1 cellular context compared by ENCODE assay signal in the genomic region with DNA sequence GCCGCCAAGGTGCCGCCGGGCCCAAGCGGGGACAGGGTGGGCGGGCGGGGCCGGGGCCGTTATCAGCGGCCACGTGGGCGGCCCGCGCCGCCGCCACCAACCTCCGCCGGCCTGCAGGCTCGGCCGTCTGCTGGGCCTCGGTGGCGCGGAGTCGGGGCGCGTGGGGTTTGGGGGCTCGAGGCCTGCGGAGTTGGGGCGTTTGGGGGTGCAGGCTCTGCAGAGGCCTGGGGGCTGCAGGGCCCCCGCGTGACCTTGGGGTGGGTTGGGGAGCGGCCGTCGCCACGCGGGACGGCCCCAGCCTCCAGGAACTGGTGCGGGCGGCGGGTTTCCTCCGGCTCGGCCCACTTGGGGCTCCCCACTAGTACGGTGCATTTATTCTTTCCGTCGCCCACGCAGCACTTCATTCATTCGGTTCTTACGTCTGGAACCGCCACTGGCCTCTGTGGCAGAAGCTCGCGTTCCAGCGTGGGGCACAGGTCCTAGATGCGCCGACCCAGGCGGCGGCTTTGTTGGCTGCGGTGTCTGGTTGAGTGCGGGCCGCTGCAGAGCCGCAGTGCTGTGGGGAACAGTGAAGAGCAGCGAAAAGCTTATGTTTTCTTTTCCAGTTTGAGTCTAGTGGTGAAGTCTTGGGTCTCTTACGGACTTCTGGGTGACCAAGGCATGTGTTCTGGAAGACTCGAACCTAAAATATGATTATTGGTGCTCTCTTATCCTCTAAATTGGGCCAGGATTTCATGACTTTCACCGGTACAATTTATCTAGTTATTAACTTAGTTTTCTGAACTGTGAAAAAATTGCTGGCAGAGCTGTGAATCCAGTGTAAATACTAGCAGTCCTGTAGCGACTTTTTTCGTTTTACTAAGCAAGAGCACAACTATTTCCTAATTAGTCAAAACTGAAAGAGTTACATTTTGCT.
A peak's percentile ranks its signal among the peaks of the same experiment; 100 is the strongest.
TF ChIP-seq lines count a peak whose summit lies in the region.

No MANE protein-coding gene starts in this region.

TF ChIP-seq in HEK293, 187 proteins besides CTCF, POLR2A, EP300 and RAD21 (continued from another document):
- TF ChIP-seq, protein P1, sequence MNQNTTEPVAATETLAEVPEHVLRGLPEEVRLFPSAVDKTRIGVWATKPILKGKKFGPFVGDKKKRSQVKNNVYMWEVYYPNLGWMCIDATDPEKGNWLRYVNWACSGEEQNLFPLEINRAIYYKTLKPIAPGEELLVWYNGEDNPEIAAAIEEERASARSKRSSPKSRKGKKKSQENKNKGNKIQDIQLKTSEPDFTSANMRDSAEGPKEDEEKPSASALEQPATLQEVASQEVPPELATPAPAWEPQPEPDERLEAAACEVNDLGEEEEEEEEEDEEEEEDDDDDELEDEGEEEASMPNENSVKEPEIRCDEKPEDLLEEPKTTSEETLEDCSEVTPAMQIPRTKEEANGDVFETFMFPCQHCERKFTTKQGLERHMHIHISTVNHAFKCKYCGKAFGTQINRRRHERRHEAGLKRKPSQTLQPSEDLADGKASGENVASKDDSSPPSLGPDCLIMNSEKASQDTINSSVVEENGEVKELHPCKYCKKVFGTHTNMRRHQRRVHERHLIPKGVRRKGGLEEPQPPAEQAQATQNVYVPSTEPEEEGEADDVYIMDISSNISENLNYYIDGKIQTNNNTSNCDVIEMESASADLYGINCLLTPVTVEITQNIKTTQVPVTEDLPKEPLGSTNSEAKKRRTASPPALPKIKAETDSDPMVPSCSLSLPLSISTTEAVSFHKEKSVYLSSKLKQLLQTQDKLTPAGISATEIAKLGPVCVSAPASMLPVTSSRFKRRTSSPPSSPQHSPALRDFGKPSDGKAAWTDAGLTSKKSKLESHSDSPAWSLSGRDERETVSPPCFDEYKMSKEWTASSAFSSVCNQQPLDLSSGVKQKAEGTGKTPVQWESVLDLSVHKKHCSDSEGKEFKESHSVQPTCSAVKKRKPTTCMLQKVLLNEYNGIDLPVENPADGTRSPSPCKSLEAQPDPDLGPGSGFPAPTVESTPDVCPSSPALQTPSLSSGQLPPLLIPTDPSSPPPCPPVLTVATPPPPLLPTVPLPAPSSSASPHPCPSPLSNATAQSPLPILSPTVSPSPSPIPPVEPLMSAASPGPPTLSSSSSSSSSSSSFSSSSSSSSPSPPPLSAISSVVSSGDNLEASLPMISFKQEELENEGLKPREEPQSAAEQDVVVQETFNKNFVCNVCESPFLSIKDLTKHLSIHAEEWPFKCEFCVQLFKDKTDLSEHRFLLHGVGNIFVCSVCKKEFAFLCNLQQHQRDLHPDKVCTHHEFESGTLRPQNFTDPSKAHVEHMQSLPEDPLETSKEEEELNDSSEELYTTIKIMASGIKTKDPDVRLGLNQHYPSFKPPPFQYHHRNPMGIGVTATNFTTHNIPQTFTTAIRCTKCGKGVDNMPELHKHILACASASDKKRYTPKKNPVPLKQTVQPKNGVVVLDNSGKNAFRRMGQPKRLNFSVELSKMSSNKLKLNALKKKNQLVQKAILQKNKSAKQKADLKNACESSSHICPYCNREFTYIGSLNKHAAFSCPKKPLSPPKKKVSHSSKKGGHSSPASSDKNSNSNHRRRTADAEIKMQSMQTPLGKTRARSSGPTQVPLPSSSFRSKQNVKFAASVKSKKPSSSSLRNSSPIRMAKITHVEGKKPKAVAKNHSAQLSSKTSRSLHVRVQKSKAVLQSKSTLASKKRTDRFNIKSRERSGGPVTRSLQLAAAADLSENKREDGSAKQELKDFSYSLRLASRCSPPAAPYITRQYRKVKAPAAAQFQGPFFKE (tag by site-specific recombination; IDR thresholded peaks at IDR 0.05; ENCODE audit: borderline replicate concordance) = no peak
- TF ChIP-seq ZNF24 (tag by site-specific recombination; IDR thresholded peaks at IDR 0.05) = peak; percentile 68; the same call in 1 of the 2 replicates
- peak; percentile 72 for TF ChIP-seq ZFHX2 (tag by site-specific recombination; conservative IDR thresholded peaks at IDR 0.05)
- TF ChIP-seq ZBTB7A (tag by site-specific recombination; IDR thresholded peaks at IDR 0.05; ENCODE audit: low read depth) = no peak
- TF ChIP-seq, protein P2, sequence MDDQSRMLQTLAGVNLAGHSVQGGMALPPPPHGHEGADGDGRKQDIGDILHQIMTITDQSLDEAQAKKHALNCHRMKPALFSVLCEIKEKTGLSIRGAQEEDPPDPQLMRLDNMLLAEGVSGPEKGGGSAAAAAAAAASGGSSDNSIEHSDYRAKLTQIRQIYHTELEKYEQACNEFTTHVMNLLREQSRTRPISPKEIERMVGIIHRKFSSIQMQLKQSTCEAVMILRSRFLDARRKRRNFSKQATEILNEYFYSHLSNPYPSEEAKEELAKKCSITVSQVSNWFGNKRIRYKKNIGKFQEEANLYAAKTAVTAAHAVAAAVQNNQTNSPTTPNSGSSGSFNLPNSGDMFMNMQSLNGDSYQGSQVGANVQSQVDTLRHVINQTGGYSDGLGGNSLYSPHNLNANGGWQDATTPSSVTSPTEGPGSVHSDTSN (CRISPR knock-in tag; IDR thresholded peaks at IDR 0.05) = no peak; the same call in 1 of the 2 replicates
- TF ChIP-seq ZNF624 (tag by site-specific recombination; IDR thresholded peaks at IDR 0.05) = no peak
- 0 out of 2 replicates have a peak, but pooled peaks have one; percentile 9 for TF ChIP-seq ZNF623 (tag by site-specific recombination; IDR thresholded peaks at IDR 0.05)
- no peak for TF ChIP-seq MZF1 (tag by site-specific recombination; IDR thresholded peaks at IDR 0.05; ENCODE audit: borderline replicate concordance)
- peak; percentile 17; the same call in 1 of the 2 replicates for TF ChIP-seq KLF9 (tag by site-specific recombination; IDR thresholded peaks at IDR 0.05; ENCODE audit: low read depth)
- TF ChIP-seq, protein P3, sequence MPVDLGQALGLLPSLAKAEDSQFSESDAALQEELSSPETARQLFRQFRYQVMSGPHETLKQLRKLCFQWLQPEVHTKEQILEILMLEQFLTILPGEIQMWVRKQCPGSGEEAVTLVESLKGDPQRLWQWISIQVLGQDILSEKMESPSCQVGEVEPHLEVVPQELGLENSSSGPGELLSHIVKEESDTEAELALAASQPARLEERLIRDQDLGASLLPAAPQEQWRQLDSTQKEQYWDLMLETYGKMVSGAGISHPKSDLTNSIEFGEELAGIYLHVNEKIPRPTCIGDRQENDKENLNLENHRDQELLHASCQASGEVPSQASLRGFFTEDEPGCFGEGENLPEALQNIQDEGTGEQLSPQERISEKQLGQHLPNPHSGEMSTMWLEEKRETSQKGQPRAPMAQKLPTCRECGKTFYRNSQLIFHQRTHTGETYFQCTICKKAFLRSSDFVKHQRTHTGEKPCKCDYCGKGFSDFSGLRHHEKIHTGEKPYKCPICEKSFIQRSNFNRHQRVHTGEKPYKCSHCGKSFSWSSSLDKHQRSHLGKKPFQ (tag by site-specific recombination; IDR thresholded peaks at IDR 0.05) = no peak
TF ChIP-seq in HEK293: peak in this region for 7.
